In genomic region chr3:141383555-141384129, GRCh38 we compare ENCODE assay signal across 1 cellular context.
TF ChIP-seq lines count a peak whose summit lies in the region.

No MANE protein-coding gene starts in this region.

TF ChIP-seq in HEK293, 187 proteins besides CTCF, POLR2A, EP300 and RAD21 (continued from another document):
- TF ChIP-seq ZNF645 (tag by site-specific recombination; IDR thresholded peaks at IDR 0.05) (no peak), SETDB1 (IDR thresholded peaks at IDR 0.05; ENCODE audit: insufficient read length, low read length) (no peak), ZNF16 (tag by site-specific recombination; IDR thresholded peaks at IDR 0.05; ENCODE audit: low read depth) (no peak), BCL11A (tag by site-specific recombination; IDR thresholded peaks at IDR 0.05; ENCODE audit: low read depth) (no peak), ATF2 (tag by site-specific recombination; IDR thresholded peaks at IDR 0.05; ENCODE audit: low read depth) (no peak), ZNF585B (tag by site-specific recombination; IDR thresholded peaks at IDR 0.05) (no peak), YY1 (tag by site-specific recombination; IDR thresholded peaks at IDR 0.05) (no peak), MEIS1 (CRISPR knock-in tag; IDR thresholded peaks at IDR 0.05; ENCODE audit: borderline replicate concordance) (no peak), GFI1B (tag by site-specific recombination; IDR thresholded peaks at IDR 0.05) (no peak), ZNF777 (tag by site-specific recombination; IDR thresholded peaks at IDR 0.05; ENCODE audit: borderline replicate concordance) (no peak), ZNF660 (tag by site-specific recombination; IDR thresholded peaks at IDR 0.05) (no peak), ZNF341 (tag by site-specific recombination; IDR thresholded peaks at IDR 0.05; ENCODE audit: low read depth) (no peak), SP3 (tag by site-specific recombination; IDR thresholded peaks at IDR 0.05) (no peak), ZNF324 (tag by site-specific recombination; IDR thresholded peaks at IDR 0.05) (no peak), SCRT1 (tag by site-specific recombination; IDR thresholded peaks at IDR 0.05; ENCODE audit: borderline replicate concordance) (no peak), ZFP37 (tag by site-specific recombination; IDR thresholded peaks at IDR 0.05) (no peak), ZNF211 (tag by site-specific recombination; IDR thresholded peaks at IDR 0.05; ENCODE audit: low read depth) (no peak), HOXC10 (CRISPR knock-in tag; IDR thresholded peaks at IDR 0.05) (no peak), ZIC2 (tag by site-specific recombination; IDR thresholded peaks at IDR 0.05) (no peak), ZNF239 (tag by site-specific recombination; IDR thresholded peaks at IDR 0.05) (no peak), ZFP69B (tag by site-specific recombination; IDR thresholded peaks at IDR 0.05) (no peak), ZNF560 (tag by site-specific recombination; IDR thresholded peaks at IDR 0.05; ENCODE audit: borderline replicate concordance) (no peak), ZNF423 (tag by site-specific recombination; IDR thresholded peaks at IDR 0.05) (no peak), ZNF629 (tag by site-specific recombination; IDR thresholded peaks at IDR 0.05) (no peak), KLF16 (tag by site-specific recombination; IDR thresholded peaks at IDR 0.05) (no peak), ZNF26 (tag by site-specific recombination; IDR thresholded peaks at IDR 0.05) (no peak), ZNF248 (tag by site-specific recombination; IDR thresholded peaks at IDR 0.05) (no peak), ZNF433 (tag by site-specific recombination; IDR thresholded peaks at IDR 0.05; ENCODE audit: low read depth) (no peak), ZNF626 (tag by site-specific recombination; IDR thresholded peaks at IDR 0.05) (no peak), ZBTB44 (tag by site-specific recombination; IDR thresholded peaks at IDR 0.05) (peak; percentile 87), ZBTB8A (tag by site-specific recombination; IDR thresholded peaks at IDR 0.05) (no peak), OSR2 (tag by site-specific recombination; IDR thresholded peaks at IDR 0.05) (no peak), ZNF843 (tag by site-specific recombination; IDR thresholded peaks at IDR 0.05) (0 out of 2 replicates have a peak, but pooled peaks have one; percentile 28)
